In the genomic region with DNA sequence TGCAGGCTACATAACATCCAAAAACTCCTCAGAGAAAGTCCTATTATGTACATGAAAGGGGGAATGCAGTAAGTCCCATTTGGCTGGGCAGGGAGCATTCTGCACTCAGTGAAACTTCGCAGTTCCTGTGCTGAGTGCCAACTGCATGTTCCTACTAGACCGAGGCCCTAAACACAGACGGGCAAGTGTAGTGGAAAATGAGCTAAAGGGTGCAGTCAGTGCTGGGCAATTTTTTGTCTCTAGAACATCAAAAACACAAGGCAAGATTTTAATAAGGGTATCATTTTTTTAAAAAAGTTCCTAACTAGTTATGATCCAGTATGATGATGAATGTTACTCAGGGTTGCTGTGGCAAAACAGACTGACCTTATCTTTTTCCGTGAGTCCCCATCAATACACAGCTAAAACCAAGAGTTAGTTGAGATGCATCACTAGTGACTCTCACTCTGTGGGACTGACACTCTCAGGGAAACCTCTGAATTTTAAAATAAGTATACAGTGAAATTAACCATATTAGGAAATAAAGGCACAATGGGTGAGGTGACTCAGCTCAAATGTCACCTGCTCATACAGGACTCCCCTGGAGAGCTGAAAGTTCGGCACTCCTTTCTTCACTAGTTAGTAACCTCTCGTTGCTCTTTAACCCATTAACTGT, we compare ENCODE assay signal across 10 cellular contexts.
DNase-seq lines count a peak whose midpoint lies in the region; ATAC-seq and TF ChIP-seq lines count a peak whose summit lies in the region.
"Had no signal": no experiment of that assay in that cellular context is flagged by ENCODE, and none has a peak within 500 bp of the region (broad histone marks: within the 10 kb centered on the region; RNA-seq: fewer than 3 reads in every experiment).

No MANE protein-coding gene starts in this region.

- intact Hi-C loops in stomach (cut with DNase I; ENCODE audit: low total_unique reads) = no loop called here

- peaks cover 0 to 26% of the 10 kb centered on the region in 2 donors for H3K36me3 ChIP-seq in gastroesophageal sphincter
- peaks cover 0 to 8% (median 4%) of the 10 kb centered on the region in 4 donors for H3K36me3 ChIP-seq in stomach
- no peaks in the 10 kb centered on the region for H3K36me3 ChIP-seq in HAP-1 (replicated peaks)
- H3K36me3 ChIP-seq: thyroid gland had no signal

- peaks cover 36% of the 10 kb centered on the region for H3K4me1 Mint-ChIP-seq in activated T-cell treated with anti-CD3 and anti-CD28 coated beads, Interleukin-2, amount 50 U/mL, for 24 hours (ENCODE audit: low read depth)
- peaks cover 19% of the 10 kb centered on the region for H3K4me1 Mint-ChIP-seq in activated CD4-positive, alpha-beta T cell treated with anti-CD3 and anti-CD28 coated beads, Interleukin-2, amount 10 ng/mL, durations not matched to agents 7 days and 5 days

- in situ Hi-C loops in HAP-1 (cut with MboI; ENCODE audit: low sequenced_read_pairs) = no loop called here

- WGBS in gastroesophageal sphincter (ENCODE audit: low coverage in 1 of 2), 2 donors = 38 to 43% methylated on average over 6 of the region's 6 CpGs
- WGBS in stomach, 5 donors = 26 to 44% (median 32%) methylated on average over 6 of the region's 6 CpGs

- CTCF ChIA-PET in activated CD4-positive, alpha-beta T cell treated with anti-CD3 and anti-CD28 coated beads, Interleukin-2, amount 10 ng/mL, durations not matched to agents 7 days and 5 days (lab: Charles Lee) = no interaction called here
- CTCF ChIA-PET in GM10248 (lab: Yijun Ruan, JAX) = interaction anchor here (1.0 to 1.4 kb wide), 3 partner anchors 10 to 76 kb away, joined by 3 to 4 read pairs (median 3); no protein-coding TSS in a partner anchor

- peaks cover 29% of the 10 kb centered on the region for H3K36me3 Mint-ChIP-seq in activated T-cell treated with anti-CD3 and anti-CD28 coated beads, Interleukin-2, amount 50 U/mL, for 24 hours (ENCODE audit: low read depth)
- peaks cover 67% of the 10 kb centered on the region for H3K36me3 Mint-ChIP-seq in activated CD4-positive, alpha-beta T cell treated with anti-CD3 and anti-CD28 coated beads, Interleukin-2, amount 10 ng/mL, durations not matched to agents 7 days and 5 days (ENCODE audit: low read depth)

- H3K4me1 ChIP-seq in gastroesophageal sphincter = peaks cover 5 to 100% (median 15%) of the 10 kb centered on the region in 3 donors
- H3K4me1 ChIP-seq in stomach = peaks cover 4 to 90% (median 59%) of the 10 kb centered on the region in 4 donors
- peaks cover under 1% of the 10 kb centered on the region; the same call in 1 of the 2 replicates for H3K4me1 ChIP-seq in HAP-1

- H3K27me3 Mint-ChIP-seq in activated T-cell treated with anti-CD3 and anti-CD28 coated beads, Interleukin-2, amount 50 U/mL, for 24 hours = peaks cover 5% of the 10 kb centered on the region
- H3K27me3 Mint-ChIP-seq in activated CD4-positive, alpha-beta T cell treated with anti-CD3 and anti-CD28 coated beads, Interleukin-2, amount 10 ng/mL, durations not matched to agents 7 days and 5 days = no peaks in the 10 kb centered on the region

- H3K27ac Mint-ChIP-seq in activated T-cell treated with anti-CD3 and anti-CD28 coated beads, Interleukin-2, amount 50 U/mL, for 24 hours = peak overlapping the region; percentile 99
- H3K27ac Mint-ChIP-seq in activated CD4-positive, alpha-beta T cell treated with anti-CD3 and anti-CD28 coated beads, Interleukin-2, amount 10 ng/mL, durations not matched to agents 7 days and 5 days = peak overlapping the region; percentile 27

- no peak for DNase-seq in activated T-cell treated with anti-CD3 and anti-CD28 coated beads, Interleukin-2, amount 50 U/mL, for 24 hours
- no peak for DNase-seq in activated T-cell treated with anti-CD3 and anti-CD28 coated beads, Interleukin-2, amount 50 U/mL, for 1 hour
- DNase-seq in activated CD4-positive, alpha-beta T cell treated with anti-CD3 and anti-CD28 coated beads, Interleukin-2, amount 10 ng/mL, durations not matched to agents 7 days and 5 days = no peak
- DNase-seq in stomach (peak; percentile 35), GM10248 (ENCODE audit: extremely low spot score) (no peak), HAP-1 (ENCODE audit: low spot score in 2 of 2) (no peak)
- DNase-seq: effector CD8-positive, alpha-beta T cell had no signal

- ATAC-seq in gastroesophageal sphincter (peak; percentile 87), GM18517 (IDR thresholded peaks at IDR 0.05; ENCODE audit: unreplicated experiment) (no peak)

- peak overlapping the region; percentile 79 to 97 (median 84) for H3K27ac ChIP-seq in gastroesophageal sphincter
- peak overlapping the region in 4 of 5 donors; percentile 61 to 85 (median 74) for H3K27ac ChIP-seq in stomach

- no peak for TF ChIP-seq CTCF in gastroesophageal sphincter (IDR thresholded peaks at IDR 0.05)
- no peak for TF ChIP-seq CTCF in stomach (IDR thresholded peaks at IDR 0.05)
- TF ChIP-seq CTCF in GM10248 (IDR thresholded peaks at IDR 0.05; ENCODE audit: control extremely low read depth, extremely low read depth, low read depth, missing control alignments) = no peak

- H3K4me3 Mint-ChIP-seq in activated T-cell treated with anti-CD3 and anti-CD28 coated beads, Interleukin-2, amount 50 U/mL, for 24 hours = peak overlapping the region; percentile 59
- H3K4me3 Mint-ChIP-seq in activated CD4-positive, alpha-beta T cell treated with anti-CD3 and anti-CD28 coated beads, Interleukin-2, amount 10 ng/mL, durations not matched to agents 7 days and 5 days = no peak overlapping the region

- H3K4me3 ChIP-seq in gastroesophageal sphincter (no peak overlapping the region), stomach (no peak overlapping the region), HAP-1 (no peak overlapping the region)
- H3K4me3 ChIP-seq: thyroid gland had no signal

- TF ChIP-seq EP300 in gastroesophageal sphincter (IDR thresholded peaks at IDR 0.05) = no peak
- TF ChIP-seq EP300 in stomach (IDR thresholded peaks at IDR 0.05) = peak; percentile 49

- POLR2A ChIA-PET in activated CD4-positive, alpha-beta T cell treated with anti-CD3 and anti-CD28 coated beads, Interleukin-2, amount 10 ng/mL, durations not matched to agents 7 days and 5 days (lab: Charles Lee) = no interaction called here
- POLR2A ChIA-PET in GM10248 (lab: Yijun Ruan, JAX) = no interaction called here

- H3K27me3 ChIP-seq in gastroesophageal sphincter (no peaks in the 10 kb centered on the region), stomach (no peaks in the 10 kb centered on the region), HAP-1 (ENCODE audit: low read depth) (no peaks in the 10 kb centered on the region)
- H3K27me3 ChIP-seq: thyroid gland had no signal

- H3K9me3 Mint-ChIP-seq in activated T-cell treated with anti-CD3 and anti-CD28 coated beads, Interleukin-2, amount 50 U/mL, for 24 hours = no peaks in the 10 kb centered on the region
- no peaks in the 10 kb centered on the region for H3K9me3 Mint-ChIP-seq in activated CD4-positive, alpha-beta T cell treated with anti-CD3 and anti-CD28 coated beads, Interleukin-2, amount 10 ng/mL, durations not matched to agents 7 days and 5 days

- no peaks in the 10 kb centered on the region for H3K9me3 ChIP-seq in gastroesophageal sphincter
- no peaks in the 10 kb centered on the region for H3K9me3 ChIP-seq in stomach
- H3K9me3 ChIP-seq in HAP-1 = no peaks in the 10 kb centered on the region
- H3K9me3 ChIP-seq: thyroid gland had no signal

- TF ChIP-seq POLR2A in gastroesophageal sphincter (IDR thresholded peaks at IDR 0.05) = no peak
- no peak for TF ChIP-seq POLR2A in stomach (IDR thresholded peaks at IDR 0.05)
